8 cellular contexts compared by ENCODE assay signal in genomic region chr16:23505180-23505665, GRCh38. TPM values are rescaled to one million over a fixed set of nuclear protein-coding genes. Genes with fewer than 3 reads are reported as not detected.
DNase-seq lines count a peak whose midpoint lies in the region; ATAC-seq and TF ChIP-seq lines count a peak whose summit lies in the region.

No MANE protein-coding gene starts in this region.

- H4K20me1 ChIP-seq in neural cell (ENCODE audit: insufficient read depth) (no peaks in the 10 kb centered on the region), MM.1S (ENCODE audit: insufficient read depth, low read length) (peaks cover 47% of the 10 kb centered on the region)

- no peaks in the 10 kb centered on the region for H3K9me3 ChIP-seq in CD8-positive, alpha-beta memory T cell (ENCODE audit: low read length)
- H3K9me3 ChIP-seq in neural cell (ENCODE audit: low read length) (no peaks in the 10 kb centered on the region), MM.1S (replicated peaks; ENCODE audit: insufficient read depth, low read length) (no peaks in the 10 kb centered on the region)

- no peak overlapping the region for H2AFZ ChIP-seq in neural cell (ENCODE audit: low read depth, low read length)
- no peak overlapping the region for H2AFZ ChIP-seq in MM.1S (ENCODE audit: low read length)

- no peaks in the 10 kb centered on the region for H3K9me3 Mint-ChIP-seq in CD8-positive, alpha-beta memory T cell
- H3K9me3 Mint-ChIP-seq in activated naive CD8-positive, alpha-beta T cell treated with anti-CD3 and anti-CD28 coated beads, Interleukin-2, amount 50 U/mL, for 24 hours = no peaks in the 10 kb centered on the region

- no peak overlapping the region for H3K4me3 ChIP-seq in CD8-positive, alpha-beta memory T cell (ENCODE audit: low read length)
- H3K4me3 ChIP-seq in neural cell (ENCODE audit: low read length) (peak overlapping the region; percentile 23), MM.1S (ENCODE audit: low read length) (no peak overlapping the region)

- H3F3A ChIP-seq in neural cell (ENCODE audit: insufficient read depth, low read length, poor library complexity, severe bottlenecking) (peaks cover 3% of the 10 kb centered on the region), MM.1S (ENCODE audit: insufficient read depth, low read length) (no peaks in the 10 kb centered on the region)

- peaks cover 73 to 94% (median 85%) of the 10 kb centered on the region in 3 donors for H3K4me1 Mint-ChIP-seq in CD8-positive, alpha-beta memory T cell
- H3K4me1 Mint-ChIP-seq in activated naive CD8-positive, alpha-beta T cell treated with anti-CD3 and anti-CD28 coated beads, Interleukin-2, amount 50 U/mL, for 24 hours = peaks cover 69% of the 10 kb centered on the region

- H3K9ac ChIP-seq in neural cell (ENCODE audit: low read length) = no peak overlapping the region
- H3K9ac ChIP-seq in MM.1S (ENCODE audit: low read length) = no peak overlapping the region

- TF ChIP-seq CTCF in neural cell (IDR thresholded peaks at IDR 0.05; ENCODE audit: poor library complexity, severe bottlenecking) = no peak
- TF ChIP-seq CTCF in MM.1S (IDR thresholded peaks at IDR 0.05; ENCODE audit: low read length) = no peak

- peak; percentile 8 for ATAC-seq in HG02610 (IDR thresholded peaks at IDR 0.05; ENCODE audit: unreplicated experiment)
- ATAC-seq in activated naive CD8-positive, alpha-beta T cell treated with anti-CD3 and anti-CD28 coated beads, Interleukin-2, amount 50 U/mL, for 24 hours = no peak

- H3K4me3 Mint-ChIP-seq in CD8-positive, alpha-beta memory T cell = peak overlapping the region; percentile 41 to 88 (median 77)
- H3K4me3 Mint-ChIP-seq in activated naive CD8-positive, alpha-beta T cell treated with anti-CD3 and anti-CD28 coated beads, Interleukin-2, amount 50 U/mL, for 24 hours = peak overlapping the region; percentile 59

- H3K36me3 Mint-ChIP-seq in CD8-positive, alpha-beta memory T cell = peaks cover 0 to 57% (median 3%) of the 10 kb centered on the region in 3 donors
- H3K36me3 Mint-ChIP-seq in activated naive CD8-positive, alpha-beta T cell treated with anti-CD3 and anti-CD28 coated beads, Interleukin-2, amount 50 U/mL, for 24 hours (ENCODE audit: low read depth) = peaks cover 28% of the 10 kb centered on the region

- TF ChIP-seq EP300 in neural cell (conservative IDR thresholded peaks at IDR 0.05; ENCODE audit: poor library complexity, severe bottlenecking) = no peak

- H3K27me3 ChIP-seq in CD8-positive, alpha-beta memory T cell (ENCODE audit: insufficient read depth, low read length, poor library complexity, severe bottlenecking) = no peaks in the 10 kb centered on the region
- H3K27me3 ChIP-seq in neural cell (ENCODE audit: insufficient read depth, low read depth, low read length) (no peaks in the 10 kb centered on the region), MM.1S (replicated peaks; ENCODE audit: insufficient read depth, low read length) (no peaks in the 10 kb centered on the region)

- no peaks in the 10 kb centered on the region for H3K36me3 ChIP-seq in CD8-positive, alpha-beta memory T cell (ENCODE audit: insufficient read depth, low read length)
- H3K36me3 ChIP-seq in neural cell (ENCODE audit: insufficient read depth, low read length) = no peaks in the 10 kb centered on the region
- H3K36me3 ChIP-seq in MM.1S (replicated peaks; ENCODE audit: insufficient read depth, low read length) = no peaks in the 10 kb centered on the region

- H3K27ac Mint-ChIP-seq in CD8-positive, alpha-beta memory T cell = peak overlapping the region; percentile 87 to 97 (median 95)
- H3K27ac Mint-ChIP-seq in activated naive CD8-positive, alpha-beta T cell treated with anti-CD3 and anti-CD28 coated beads, Interleukin-2, amount 50 U/mL, for 24 hours = peak overlapping the region; percentile 88

- no peaks in the 10 kb centered on the region for H3K27me3 Mint-ChIP-seq in CD8-positive, alpha-beta memory T cell
- H3K27me3 Mint-ChIP-seq in activated naive CD8-positive, alpha-beta T cell treated with anti-CD3 and anti-CD28 coated beads, Interleukin-2, amount 50 U/mL, for 24 hours = no peaks in the 10 kb centered on the region

- H3K79me2 ChIP-seq in neural cell (replicated peaks; ENCODE audit: insufficient read depth, low read length) (peaks cover 49% of the 10 kb centered on the region), MM.1S (ENCODE audit: low read length) (peaks cover 98% of the 10 kb centered on the region)

- H3K4me1 ChIP-seq in CD8-positive, alpha-beta memory T cell (ENCODE audit: insufficient read depth, low read length) = peaks cover 56% of the 10 kb centered on the region
- 0 out of 2 replicates have a peak, but pooled peaks cover 5% of the 10 kb centered on the region for H3K4me1 ChIP-seq in MM.1S (ENCODE audit: low read length)

- H3K4me2 ChIP-seq in neural cell (ENCODE audit: low read length) (no peak overlapping the region), MM.1S (ENCODE audit: low read depth, low read length) (no peak overlapping the region)

- no peak overlapping the region for H3K27ac ChIP-seq in CD8-positive, alpha-beta memory T cell (ENCODE audit: low read depth, low read length)
- H3K27ac ChIP-seq in neural cell (ENCODE audit: low read length) (peak overlapping the region; percentile 16), MM.1S (ENCODE audit: low read length) (no peak overlapping the region)

- POLR2A ChIA-PET in CD8-positive, alpha-beta memory T cell (lab: Charles Lee) = interaction anchor here (1.6 to 2.1 kb wide), 2 partner anchors 22 to 52 kb away, joined by 4 to 11 read pairs; partner anchors contain the start of genes EARS2 and UBFD1

- TF ChIP-seq RAD21 in neural cell (conservative IDR thresholded peaks at IDR 0.05) = no peak

- DNase-seq in CD8-positive, alpha-beta memory T cell = no peak
- no peak for DNase-seq in activated naive CD8-positive, alpha-beta T cell treated with anti-CD3 and anti-CD28 coated beads, Interleukin-2, amount 50 U/mL, for 24 hours
- no peak for DNase-seq in stimulated activated CD4-positive, alpha-beta T cell treated with anti-CD3 and anti-CD28 coated beads, Interleukin-2, amount 100 ng/mL, for 24 hours
- DNase-seq in activated effector memory CD4-positive, alpha-beta T cell treated with Interleukin-2 at 50 U/mL for 16 hours = no peak
- DNase-seq in MM.1S = no peak
- DNase-seq in NCI-H2227 treated with DMSO at 0.1 percent for 48 hours (lab: John Stamatoyannopoulos, UW) = no peak

- CTCF ChIA-PET in CD8-positive, alpha-beta memory T cell (lab: Charles Lee) = interaction anchor here (1.0 to 1.6 kb wide), 6 partner anchors 12 to 71 kb away, joined by 3 to 5 read pairs (median 4); partner anchors contain the start of gene UBFD1

- no peaks in the 10 kb centered on the region for H3K9me2 ChIP-seq in neural cell (ENCODE audit: insufficient read depth, low read length)
- no peaks in the 10 kb centered on the region for H3K9me2 ChIP-seq in MM.1S (replicated peaks; ENCODE audit: insufficient read depth, low read length)

TF ChIP-seq in neural cell, 6 proteins besides CTCF, POLR2A, EP300 and RAD21:
- TF ChIP-seq REST (IDR thresholded peaks at IDR 0.05; ENCODE audit: borderline replicate concordance) = no peak
- TF ChIP-seq TAF1 (IDR thresholded peaks at IDR 0.05; ENCODE audit: low read depth) = no peak
- no peak for TF ChIP-seq POLR2AphosphoS5 (IDR thresholded peaks at IDR 0.05)
- TF ChIP-seq EZH2 (IDR thresholded peaks at IDR 0.05; ENCODE audit: borderline replicate concordance, insufficient read depth, low read length, poor library complexity, severe bottlenecking) = no peak
- TF ChIP-seq SMC3 (conservative IDR thresholded peaks at IDR 0.05; ENCODE audit: poor library complexity) = no peak
- TF ChIP-seq MXI1 (conservative IDR thresholded peaks at IDR 0.05; ENCODE audit: poor library complexity, severe bottlenecking) = no peak

RNA-seq across cellular contexts. Expression of gene GGA2, which starts 5.1 kb away (rescaled TPM):
- 10 to 100 TPM; 63.5 to 70.1 TPM for total RNA-seq in CD8-positive, alpha-beta memory T cell
- 52.3 TPM for polyA plus RNA-seq in CD8-positive, alpha-beta memory T cell
- 36.8 and 50.9 TPM in 2 replicates for polyA plus RNA-seq in neural cell
- 43.4 and 44.3 TPM in 2 replicates for polyA minus RNA-seq in neural cell

RNA-seq across cellular contexts. Expression of gene EARS2, which starts 51.9 kb away (rescaled TPM):
- 10 to 100 TPM; 26.9 to 28.5 TPM for total RNA-seq in CD8-positive, alpha-beta memory T cell
- polyA plus RNA-seq in CD8-positive, alpha-beta memory T cell = 14.1 TPM
- polyA plus RNA-seq in neural cell = 22.2 and 45.7 TPM in 2 replicates
- 39.9 and 47.2 TPM in 2 replicates for polyA minus RNA-seq in neural cell

RNA-seq across cellular contexts. Expression of gene COG7, which starts 52.2 kb away (rescaled TPM):
- 10 to 100 TPM; 15.8 to 17.9 TPM for total RNA-seq in CD8-positive, alpha-beta memory T cell
- 13.9 TPM for polyA plus RNA-seq in CD8-positive, alpha-beta memory T cell
- polyA plus RNA-seq in neural cell = 16.1 and 16.2 TPM in 2 replicates
- polyA minus RNA-seq in neural cell = 20.1 and 23.9 TPM in 2 replicates

RNA-seq across cellular contexts. Expression of gene UBFD1, which starts 52.3 kb away (rescaled TPM):
- total RNA-seq in CD8-positive, alpha-beta memory T cell = 10 to 100 TPM; 58.5 to 60.1 TPM
- 12.8 TPM for polyA plus RNA-seq in CD8-positive, alpha-beta memory T cell
- 94.3 and 109 TPM in 2 replicates for polyA plus RNA-seq in neural cell
- polyA minus RNA-seq in neural cell = 140 and 144 TPM in 2 replicates
